ENCODE assay signal across 22 cellular contexts in genomic region chr14:53828820-53829219, GRCh38.
DNase-seq lines count a peak whose midpoint lies in the region; ATAC-seq and TF ChIP-seq lines count a peak whose summit lies in the region.
"Had no signal": no experiment of that assay in that cellular context is flagged by ENCODE, and none has a peak within 500 bp of the region (broad histone marks: within the 10 kb centered on the region; RNA-seq: fewer than 3 reads in every experiment).

No MANE protein-coding gene starts in this region.

- peaks cover 0 to 5% (median 0%) of the 10 kb centered on the region in 3 donors for H3K9me3 Mint-ChIP-seq in IgD-negative memory B cell
- H3K9me3 Mint-ChIP-seq in mesothelial cell of epicardium = peaks cover 18% of the 10 kb centered on the region

- H3K4me1 ChIP-seq in heart left ventricle (no peaks in the 10 kb centered on the region), right atrium auricular region (no peaks in the 10 kb centered on the region), BE2C (no peaks in the 10 kb centered on the region)
- H3K4me1 ChIP-seq: A549, BLaER1 had no signal

- H3K4me3 ChIP-seq in heart left ventricle (no peak overlapping the region), right atrium auricular region (no peak overlapping the region), BE2C (ENCODE audit: low read depth, low read length) (no peak overlapping the region)
- H3K4me3 ChIP-seq: A549, BLaER1 had no signal

- H3K36me3 Mint-ChIP-seq in IgD-negative memory B cell (no peaks in the 10 kb centered on the region), mesothelial cell of epicardium (no peaks in the 10 kb centered on the region)
- H3K36me3 Mint-ChIP-seq: CD14-positive monocyte; CD4-positive, alpha-beta memory T cell; CD4-positive, CD25-positive, alpha-beta regulatory T cell; CD8-positive, alpha-beta memory T cell had no signal

- ATAC-seq in Right ventricle myocardium inferior (peak; percentile 59), heart left ventricle (no peak), left ventricle myocardium superior (peak; percentile 43)
- ATAC-seq: A549 had no signal

- TF ChIP-seq CTCF in heart left ventricle (IDR thresholded peaks at IDR 0.05) (no peak), right atrium auricular region (IDR thresholded peaks at IDR 0.05) (no peak), mesothelial cell of epicardium (IDR thresholded peaks at IDR 0.05; ENCODE audit: unreplicated experiment) (no peak), BE2C (IDR thresholded peaks at IDR 0.05; ENCODE audit: low read depth, low read length) (no peak)

- DNase-seq in Right ventricle myocardium inferior (ENCODE audit: missing footprints) (no peak), heart left ventricle (no peak), left ventricle myocardium superior (peak; percentile 25), right atrium auricular region (ENCODE audit: low spot score) (no peak), mesothelial cell of epicardium (ENCODE audit: low spot score in 2 of 2, unreplicated experiment in 2 of 2) (no peak), BE2C (no peak)
- no peak for DNase-seq in activated CD8-positive, alpha-beta memory T cell treated with anti-CD3 and anti-CD28 coated beads, Interleukin-2, amount 50 U/mL, for 4 hours
- DNase-seq: AML-193; C1 segment of cervical spinal cord; Calu3; CD4-positive, alpha-beta memory T cell; CD4-positive, CD25-positive, alpha-beta regulatory T cell; CD8-positive, alpha-beta memory T cell; COR-L47; DMS79 treated with DMSO at 0.1 percent for 48 hours; GF-D8 had no signal

- intact Hi-C loops in Right ventricle myocardium inferior (cut with DNase I) (no loop called here), heart left ventricle (cut with DNase I) (no loop called here), left ventricle myocardium superior (cut with micrococcal nuclease) (no loop called here)

- peaks cover 0 to 19% (median 0%) of the 10 kb centered on the region in 12 donors for H3K9me3 ChIP-seq in heart left ventricle
- no peaks in the 10 kb centered on the region for H3K9me3 ChIP-seq in right atrium auricular region
- H3K9me3 ChIP-seq in BE2C = no peaks in the 10 kb centered on the region
- H3K9me3 ChIP-seq: A549, BLaER1 had no signal

- H3K4me3 Mint-ChIP-seq in IgD-negative memory B cell (no peak overlapping the region), mesothelial cell of epicardium (no peak overlapping the region)
- H3K4me3 Mint-ChIP-seq: B cell; CD14-positive monocyte; CD4-positive, alpha-beta memory T cell; CD4-positive, CD25-positive, alpha-beta regulatory T cell; CD8-positive, alpha-beta memory T cell had no signal

- H3K27me3 Mint-ChIP-seq in IgD-negative memory B cell = no peaks in the 10 kb centered on the region
- no peaks in the 10 kb centered on the region for H3K27me3 Mint-ChIP-seq in mesothelial cell of epicardium (ENCODE audit: low read depth)
- H3K27me3 Mint-ChIP-seq: B cell; CD4-positive, alpha-beta memory T cell; CD4-positive, CD25-positive, alpha-beta regulatory T cell; CD8-positive, alpha-beta memory T cell had no signal

- H3K4me1 Mint-ChIP-seq in IgD-negative memory B cell (no peaks in the 10 kb centered on the region), mesothelial cell of epicardium (peaks cover 6% of the 10 kb centered on the region)
- H3K4me1 Mint-ChIP-seq: B cell; CD14-positive monocyte; CD4-positive, alpha-beta memory T cell; CD4-positive, CD25-positive, alpha-beta regulatory T cell; CD8-positive, alpha-beta memory T cell had no signal

- H3K36me3 ChIP-seq in heart left ventricle (no peaks in the 10 kb centered on the region), right atrium auricular region (no peaks in the 10 kb centered on the region), BE2C (no peaks in the 10 kb centered on the region)
- H3K36me3 ChIP-seq: BLaER1 had no signal

- WGBS in heart left ventricle, 4 donors = 52 to 74% (median 57%) methylated on average over 4 of the region's 4 CpGs

- no peak for TF ChIP-seq POLR2A in heart left ventricle (IDR thresholded peaks at IDR 0.05)

- no peak overlapping the region for H3K27ac ChIP-seq in heart left ventricle
- no peak overlapping the region for H3K27ac ChIP-seq in right atrium auricular region
- H3K27ac ChIP-seq: 22Rv1, A549, BLaER1 had no signal

- H3K27ac Mint-ChIP-seq in IgD-negative memory B cell (peak overlapping the region in 2 of 3 donors; percentile 55 to 92), mesothelial cell of epicardium (peak overlapping the region; percentile 67)
- H3K27ac Mint-ChIP-seq: B cell; CD14-positive monocyte; CD4-positive, alpha-beta memory T cell; CD4-positive, CD25-positive, alpha-beta regulatory T cell; CD8-positive, alpha-beta memory T cell had no signal

- H3K27me3 ChIP-seq in heart left ventricle (no peaks in the 10 kb centered on the region), right atrium auricular region (no peaks in the 10 kb centered on the region), BE2C (no peaks in the 10 kb centered on the region; the same call in 1 of the 2 replicates)
- H3K27me3 ChIP-seq: BLaER1 had no signal

Comparison
In these comparisons a context has a peak if more than half of its experiments do, and no peak if none do; other contexts are left out.
1. ATAC-seq: peak in Right ventricle myocardium inferior (single experiment) and left ventricle myocardium superior (single experiment); none in heart left ventricle (0 of 4).